30 cellular contexts compared by ENCODE assay signal in genomic region chr7:129560831-129561230, GRCh38. TPM values are rescaled to one million over a fixed set of nuclear protein-coding genes. Genes with fewer than 3 reads are reported as not detected.
"Had no signal": no experiment of that assay in that cellular context is flagged by ENCODE, and none has a peak within 500 bp of the region (broad histone marks: within the 10 kb centered on the region; RNA-seq: fewer than 3 reads in every experiment).

No MANE protein-coding gene starts in this region.

- H3K36me3 Mint-ChIP-seq: activated naive CD8-positive, alpha-beta T cell treated with anti-CD3 and anti-CD28 coated beads for 36 hours had no signal

- H3K4me1 ChIP-seq: Peyer's patch, SJSA1 had no signal

- H3K4me2 ChIP-seq: SK-N-SH had no signal

- H3K4me3 Mint-ChIP-seq: activated CD4-positive, alpha-beta T cell treated with anti-CD3 and anti-CD28 coated beads, Interleukin-2, amount 10 ng/mL, durations not matched to agents 24 days and 14 days; activated CD8-positive, alpha-beta T cell treated with anti-CD3 and anti-CD28 coated beads for 36 hours; activated naive CD8-positive, alpha-beta T cell treated with anti-CD3 and anti-CD28 coated beads for 36 hours; activated T-cell treated with anti-CD3 and anti-CD28 coated beads, Interleukin-2, amount 50 U/mL, for 72 hours; activated T-helper 17 cell treated with anti-CD3 and anti-CD28 coated beads, Interleukin-2, amount 50 U/mL, for 72 hours had no signal

- H3K27ac Mint-ChIP-seq: activated CD4-positive, alpha-beta T cell treated with anti-CD3 and anti-CD28 coated beads, Interleukin-2, amount 10 ng/mL, durations not matched to agents 24 days and 14 days; activated CD8-positive, alpha-beta T cell treated with anti-CD3 and anti-CD28 coated beads for 36 hours; activated naive CD8-positive, alpha-beta T cell treated with anti-CD3 and anti-CD28 coated beads for 36 hours; activated T-cell treated with anti-CD3 and anti-CD28 coated beads, Interleukin-2, amount 50 U/mL, for 72 hours; activated T-helper 17 cell treated with anti-CD3 and anti-CD28 coated beads, Interleukin-2, amount 50 U/mL, for 72 hours had no signal

- ATAC-seq: activated CD8-positive, alpha-beta T cell treated with anti-CD3 and anti-CD28 coated beads for 36 hours; activated T-cell treated with anti-CD3 and anti-CD28 coated beads, Interleukin-2, amount 50 U/mL, for 72 hours; activated T-helper 17 cell treated with anti-CD3 and anti-CD28 coated beads, Interleukin-2, amount 50 U/mL, for 72 hours had no signal

- H3K4me1 Mint-ChIP-seq: activated CD4-positive, alpha-beta T cell treated with anti-CD3 and anti-CD28 coated beads, Interleukin-2, amount 10 ng/mL, durations not matched to agents 24 days and 14 days; activated naive CD8-positive, alpha-beta T cell treated with anti-CD3 and anti-CD28 coated beads for 36 hours; activated T-helper 17 cell treated with anti-CD3 and anti-CD28 coated beads, Interleukin-2, amount 50 U/mL, for 72 hours had no signal

- H3K27ac ChIP-seq: brain microvascular endothelial cell, Peyer's patch, SJSA1 had no signal

- H3K27me3 ChIP-seq: MG63, Peyer's patch, SJSA1 had no signal

- H3K4me3 ChIP-seq: MG63, Peyer's patch, SJSA1 had no signal

- H3K9me3 ChIP-seq: MG63, Peyer's patch, SJSA1, SK-N-SH had no signal

- DNase-seq: activated CD4-positive, alpha-beta T cell treated with anti-CD3 and anti-CD28 coated beads, Interleukin-2, amount 10 ng/mL, durations not matched to agents 24 days and 14 days; activated CD4-positive, alpha-beta T cell treated with anti-CD3 and anti-CD28 coated beads, Interleukin-2, amount 50 U/mL, for 4 hours; activated CD8-positive, alpha-beta T cell treated with anti-CD3 and anti-CD28 coated beads for 36 hours; activated effector memory CD4-positive, alpha-beta T cell treated with anti-CD3 and anti-CD28 coated beads, Interleukin-2, amount 50 U/mL, for 16 hours; activated naive CD4-positive, alpha-beta T cell; activated naive CD4-positive, alpha-beta T cell treated with anti-CD3 and anti-CD28 coated beads, Interleukin-2, amount 50 U/mL, for 16 hours; activated naive CD8-positive, alpha-beta T cell treated with anti-CD3 and anti-CD28 coated beads for 36 hours; activated T-cell treated with anti-CD3 and anti-CD28 coated beads, Interleukin-2, amount 50 U/mL, for 1 hour; activated T-cell treated with anti-CD3 and anti-CD28 coated beads, Interleukin-2, amount 50 U/mL, for 72 hours; amniotic stem cell; aorta; brain microvascular endothelial cell; central memory CD4-positive, alpha-beta T cell; Kasumi-1; KG1; MG63; NCI-H1048; NCI-H1105 treated with DMSO at 0.1 percent for 48 hours; NCI-H1436 treated with DMSO at 0.1 percent for 48 hours; NCI-H1694 treated with DMSO at 0.1 percent for 48 hours; NCI-H2029; NCI-H524 treated with DMSO at 0.1 percent for 48 hours; Peyer's patch; RPMI8226; SHP77 treated with DMSO at 0.1 percent for 48 hours; SK-N-SH; T-helper 2 cell; T-helper 9 cell had no signal

- H3K9me3 Mint-ChIP-seq: activated CD4-positive, alpha-beta T cell treated with anti-CD3 and anti-CD28 coated beads, Interleukin-2, amount 10 ng/mL, durations not matched to agents 24 days and 14 days; activated CD8-positive, alpha-beta T cell treated with anti-CD3 and anti-CD28 coated beads for 36 hours; activated naive CD8-positive, alpha-beta T cell treated with anti-CD3 and anti-CD28 coated beads for 36 hours; activated T-cell treated with anti-CD3 and anti-CD28 coated beads, Interleukin-2, amount 50 U/mL, for 72 hours; activated T-helper 17 cell treated with anti-CD3 and anti-CD28 coated beads, Interleukin-2, amount 50 U/mL, for 72 hours had no signal

RNA-seq across cellular contexts. Expression of gene SMKR1, which starts 58.5 kb away (rescaled TPM):
- total RNA-seq: aorta had no signal
